18 cellular contexts compared by ENCODE assay signal in genomic region chr13:50243926-50244325, GRCh38.
"Had no signal": no experiment of that assay in that cellular context is flagged by ENCODE, and none has a peak within 500 bp of the region (broad histone marks: within the 10 kb centered on the region; RNA-seq: fewer than 3 reads in every experiment).

No MANE protein-coding gene starts in this region.

- ATAC-seq: gastroesophageal sphincter; stimulated activated naive CD8-positive, alpha-beta T cell treated with anti-CD3 and anti-CD28 coated beads, Interleukin-15, Interleukin-2, amounts not matched to agents 100 U/mL and 50 U/mL, for 24 hours had no signal

- H3K9ac ChIP-seq: parathyroid adenoma had no signal

- H3K36me3 ChIP-seq: brain microvascular endothelial cell, gastroesophageal sphincter, neutrophil, transverse colon, vagina had no signal

- H3K27me3 ChIP-seq: brain microvascular endothelial cell, gastroesophageal sphincter, neutrophil, transverse colon, vagina had no signal

- H3K4me3 ChIP-seq: gastroesophageal sphincter, lung, transverse colon, vagina had no signal

- H3K79me2 ChIP-seq: parathyroid adenoma had no signal

- H3K9me3 ChIP-seq: gastroesophageal sphincter, neutrophil, transverse colon, vagina had no signal

- DNase-seq: activated CD4-positive, alpha-beta T cell treated with anti-CD3 and anti-CD28 coated beads, Interleukin-2, amount 50 U/mL, for 1 hour; activated naive CD4-positive, alpha-beta T cell treated with Interleukin-2 at 50 U/mL for 16 hours; anterior cingulate cortex; brain microvascular endothelial cell; cerebellar nuclear complex; effector memory CD4-positive, alpha-beta T cell; islet precursor cell; midbrain; stimulated activated CD4-positive, alpha-beta T cell treated with anti-CD3 and anti-CD28 coated beads, Interleukin-15, amount 100 ng/mL, for 24 hours; stimulated activated CD4-positive, alpha-beta T cell treated with anti-CD3 and anti-CD28 coated beads, Interleukin-4, amount 100 ng/mL, for 1 hour; transverse colon had no signal

- H2AFZ ChIP-seq: parathyroid adenoma had no signal

- H3K27ac ChIP-seq: epithelial cell of prostate, gastroesophageal sphincter, neutrophil, parathyroid adenoma, transverse colon, vagina had no signal

- H3K4me1 ChIP-seq: parathyroid adenoma had no signal
